ENCODE assay signal across 25 cellular contexts in the genomic region with DNA sequence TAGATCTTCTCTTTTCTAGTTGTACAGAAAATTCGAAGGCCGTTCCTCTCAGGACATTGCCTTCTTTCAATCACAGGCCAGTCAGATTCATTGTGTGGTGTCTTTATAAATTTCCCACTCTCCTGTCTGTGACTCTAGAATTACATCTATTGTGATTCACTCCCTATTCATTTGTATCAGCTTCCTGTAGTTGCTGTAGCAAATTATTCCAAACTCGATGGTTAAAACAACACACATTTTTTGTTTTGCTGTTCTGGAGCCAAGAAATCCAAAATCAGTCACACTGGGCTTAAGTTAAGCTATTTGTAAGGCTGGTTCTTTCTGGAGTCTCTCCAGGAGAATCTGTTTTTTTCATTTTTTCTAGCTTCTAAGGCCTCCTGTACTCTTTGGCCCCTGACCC.
DNase-seq lines count a peak whose midpoint lies in the region; ATAC-seq and FAIRE-seq lines count a peak whose summit lies in the region.
"Had no signal": no experiment of that assay in that cellular context is flagged by ENCODE, and none has a peak within 500 bp of the region (broad histone marks: within the 10 kb centered on the region; RNA-seq: fewer than 3 reads in every experiment).

No MANE protein-coding gene starts in this region.

- H3K27me3 ChIP-seq in adipocyte (replicated peaks; ENCODE audit: control insufficient read depth, insufficient read depth, low read length) (no peaks in the 10 kb centered on the region), neuron (ENCODE audit: insufficient read depth, low read length) (no peaks in the 10 kb centered on the region)
- H3K27me3 ChIP-seq: BLaER1 treated with 17β-estradiol and CSF1 and Interleukin-3, amounts not matched to agents 10 nM and 100 nM; right lobe of liver had no signal

- FAIRE-seq in GM19239 (lab: Jason Lieb, UNC): no peak

- no peak overlapping the region for H3K9ac ChIP-seq in adipocyte (ENCODE audit: low read length)
- H3K9ac ChIP-seq: BLaER1 treated with 17β-estradiol and CSF1 and Interleukin-3, amounts not matched to agents 10 nM and 100 nM had no signal

- DNase-seq in HT1080 (ENCODE audit: low read depth) (peak; percentile 65), adipocyte (ENCODE audit: low read depth) (peak; percentile 78), dermis blood vessel endothelial cell (peak; percentile 58), NK-92 (lab: John Stamatoyannopoulos, UW; ENCODE audit: unreplicated experiment) (no peak), GM19239 (ENCODE audit: insufficient read length, low spot score) (no peak)
- DNase-seq in activated T-cell treated with anti-CD3 and anti-CD28 coated beads, Interleukin-2, amount 50 U/mL, for 48 hours: no peak
- DNase-seq: activated CD4-positive, alpha-beta T cell treated with anti-CD3 and anti-CD28 coated beads for 4 hours; activated CD8-positive, alpha-beta memory T cell treated with anti-CD3 and anti-CD28 coated beads for 24 hours; activated naive CD8-positive, alpha-beta T cell treated with anti-CD3 and anti-CD28 coated beads, Interleukin-2, amount 50 U/mL, for 24 hours; activated T-cell treated with anti-CD3 and anti-CD28 coated beads, Interleukin-2, amount 50 U/mL, for 1 hour; MV-4-11; NCI-H1436 treated with DMSO at 0.1 percent for 48 hours; NCI-H2107; NCI-H510A; OCI-M1; posterior cingulate gyrus; right lobe of liver; stimulated activated CD4-positive, alpha-beta T cell treated with anti-CD3 and anti-CD28 coated beads, Interleukin-4, amount 100 ng/mL, for 4 hours; stimulated activated naive CD4-positive, alpha-beta T cell had no signal

- H3K36me3 ChIP-seq in adipocyte (ENCODE audit: control insufficient read depth, insufficient read depth, low read length, severe bottlenecking) (no peaks in the 10 kb centered on the region), neuron (ENCODE audit: insufficient read depth, low read length) (no peaks in the 10 kb centered on the region)
- H3K36me3 ChIP-seq: BLaER1 treated with 17β-estradiol and CSF1 and Interleukin-3, amounts not matched to agents 10 nM and 100 nM; right lobe of liver had no signal

- H3K4me1 ChIP-seq in adipocyte (ENCODE audit: control insufficient read depth, insufficient read depth, low read length): no peaks in the 10 kb centered on the region
- no peaks in the 10 kb centered on the region for H3K4me1 ChIP-seq in neuron (ENCODE audit: insufficient read depth, low read length)
- H3K4me1 ChIP-seq: right lobe of liver had no signal

- H3K4me3 ChIP-seq in adipocyte (ENCODE audit: low read length) (no peak overlapping the region), neuron (ENCODE audit: low read length) (no peak overlapping the region)
- H3K4me3 ChIP-seq: BLaER1 treated with 17β-estradiol and CSF1 and Interleukin-3, amounts not matched to agents 10 nM and 100 nM; lung; right lobe of liver had no signal

- no peak for ATAC-seq in HG02588 (IDR thresholded peaks at IDR 0.05; ENCODE audit: unreplicated experiment)
- ATAC-seq: activated naive CD8-positive, alpha-beta T cell treated with anti-CD3 and anti-CD28 coated beads, Interleukin-2, amount 50 U/mL, for 24 hours; right lobe of liver; Right ventricle myocardium inferior; SK-N-SH treated with all-trans-retinoic acid at 6 μM for 48 hours had no signal

- H3K9me3 ChIP-seq in adipocyte (ENCODE audit: control insufficient read depth, low read length): no peaks in the 10 kb centered on the region
- H3K9me3 ChIP-seq in neuron (ENCODE audit: low read length): no peaks in the 10 kb centered on the region
- H3K9me3 ChIP-seq: BLaER1 treated with 17β-estradiol and CSF1 and Interleukin-3, amounts not matched to agents 10 nM and 100 nM; right lobe of liver had no signal

- H2AFZ ChIP-seq in neuron (ENCODE audit: low read depth, low read length): peak overlapping the region; percentile 57

Comparison
In these comparisons a context has a peak if more than half of its experiments do, and no peak if none do; other contexts are left out.
1. DNase-seq: peak in HT1080 (single experiment), adipocyte (single experiment) and dermis blood vessel endothelial cell (single experiment); none in NK-92 (single experiment), activated T-cell treated with anti-CD3 and anti-CD28 coated beads, Interleukin-2, amount 50 U/mL, for 48 hours (0 of 2) and GM19239 (single experiment).